8 cellular contexts compared by ENCODE assay signal in genomic region chr9:128098017-128098935, GRCh38. TPM values are rescaled to one million over a fixed set of nuclear protein-coding genes. Genes with fewer than 3 reads are reported as not detected.
A peak's percentile ranks its signal among the peaks of the same experiment; 100 is the strongest.
DNase-seq lines count a peak whose midpoint lies in the region; ATAC-seq lines count a peak whose summit lies in the region.

No MANE protein-coding gene starts in this region.

- DNase-seq in NCI-H1694 treated with DMSO at 0.1 percent for 48 hours (lab: John Stamatoyannopoulos, UW) (peak; percentile 34), NCI-H1694 (lab: John Stamatoyannopoulos, UW) (no peak), NCI-H82 (lab: John Stamatoyannopoulos, UW) (peak; percentile 95), activated T-cell treated with anti-CD3 and anti-CD28 coated beads for 24 hours (ENCODE audit: low read depth) (peak; percentile 43), epidermal melanocyte (ENCODE audit: insufficient read length, low spot score) (peak; percentile 74)
- DNase-seq in stimulated activated CD8-positive, alpha-beta memory T cell treated with anti-CD3 and anti-CD28 coated beads, Interleukin-12 subunit alpha, Interleukin-12 subunit beta, amount 100 ng/mL, for 24 hours (ENCODE audit: extremely low read depth) = peak; percentile 30

- H3K9me3 ChIP-seq in mesodermal cell (ENCODE audit: control insufficient read depth, low read length) = no peaks in the 10 kb centered on the region

- no peak for ATAC-seq in HG02884 (IDR thresholded peaks at IDR 0.05; ENCODE audit: unreplicated experiment)

- peak overlapping the region; percentile 50 for H3K4me3 ChIP-seq in mesodermal cell (ENCODE audit: extremely low read depth, insufficient read depth, low read length, poor library complexity, severe bottlenecking)

- peaks cover 33% of the 10 kb centered on the region for H3K36me3 ChIP-seq in mesodermal cell (ENCODE audit: control insufficient read depth, insufficient read depth, low read length)

- 1% methylated on average over 16 of the region's 28 CpGs for WGBS in mesodermal cell (ENCODE audit: insufficient coverage in 2 of 2), 2 experiments

- H3K27ac ChIP-seq in mesodermal cell (ENCODE audit: low read depth, low read length, severe bottlenecking) = peak overlapping the region; percentile 100

- peaks cover 44% of the 10 kb centered on the region for H3K4me1 ChIP-seq in mesodermal cell (ENCODE audit: control insufficient read depth, insufficient read depth, low read length, poor library complexity, severe bottlenecking)

RNA-seq across cellular contexts. Expression of gene PTGES2, which starts 29.3 kb away (rescaled TPM):
- 36.7 TPM for polyA plus RNA-seq in mesodermal cell (2013, experiment 1 of 2)
- 30.0 TPM for polyA plus RNA-seq in mesodermal cell (2013, experiment 2 of 2)

RNA-seq across cellular contexts. Expression of gene SLC25A25, which starts 30.2 kb away (rescaled TPM):
- polyA plus RNA-seq in mesodermal cell (2013, experiment 1 of 2) = 7.2 TPM
- 7.5 TPM for polyA plus RNA-seq in mesodermal cell (2013, experiment 2 of 2)

RNA-seq across cellular contexts. Expression of gene NAIF1, which starts 31.2 kb away (rescaled TPM):
- 7.5 TPM for polyA plus RNA-seq in mesodermal cell (2013, experiment 1 of 2)
- 8.9 TPM for polyA plus RNA-seq in mesodermal cell (2013, experiment 2 of 2)

RNA-seq across cellular contexts. Expression of gene LCN2, which starts 51.0 kb away (rescaled TPM):
- polyA plus RNA-seq in mesodermal cell (2013, experiment 1 of 2) = not detected
- not detected for polyA plus RNA-seq in mesodermal cell (2013, experiment 2 of 2)
